Comparison of ENCODE assay signal across 8 cellular contexts in genomic region chr12:6323340-6323994, GRCh38. TPM values are rescaled to one million over a fixed set of nuclear protein-coding genes. Genes with fewer than 3 reads are reported as not detected.
DNase-seq lines count a peak whose midpoint lies in the region; ATAC-seq lines count a peak whose summit lies in the region.

No MANE protein-coding gene starts in this region.

- no peaks in the 10 kb centered on the region for H3K9me3 Mint-ChIP-seq in activated CD4-positive, alpha-beta T cell treated with anti-CD3 and anti-CD28 coated beads for 36 hours (ENCODE audit: low read depth)

- H3K36me3 Mint-ChIP-seq in activated CD4-positive, alpha-beta T cell treated with anti-CD3 and anti-CD28 coated beads for 36 hours (ENCODE audit: low read depth), result peaks cover 6% of the 10 kb centered on the region

- H3K4me3 Mint-ChIP-seq in activated CD4-positive, alpha-beta T cell treated with anti-CD3 and anti-CD28 coated beads for 36 hours, result peak overlapping the region; percentile 24

- peak overlapping the region; percentile 89 for H3K27ac Mint-ChIP-seq in activated CD4-positive, alpha-beta T cell treated with anti-CD3 and anti-CD28 coated beads for 36 hours

- no peaks in the 10 kb centered on the region for H3K27me3 Mint-ChIP-seq in activated CD4-positive, alpha-beta T cell treated with anti-CD3 and anti-CD28 coated beads for 36 hours

- intact Hi-C loops in activated CD4-positive, alpha-beta T cell treated with anti-CD3 and anti-CD28 coated beads for 36 hours (cut with DNase I, micrococcal nuclease), result loop anchor here (1.0 to 5.0 kb wide), 3 partner anchors 44 to 214 kb away; no protein-coding TSS in a partner anchor

- peak; percentile 58 for DNase-seq in activated CD4-positive, alpha-beta T cell treated with anti-CD3 and anti-CD28 coated beads for 36 hours
- no peak for DNase-seq in activated CD4-positive, alpha-beta T cell treated with anti-CD3 and anti-CD28 coated beads for 48 hours
- peak; percentile 38 for DNase-seq in NCI-H446 treated with DMSO at 0.1 percent for 48 hours (lab: John Stamatoyannopoulos, UW)
- DNase-seq in activated T-cell treated with anti-CD3 and anti-CD28 coated beads, Interleukin-2, amount 50 U/mL, for 48 hours, result peak; percentile 63 to 69
- DNase-seq in fibroblast of gingiva (ENCODE audit: low read depth), result peak; percentile 95
- DNase-seq in myocyte (ENCODE audit: low read depth), result peak; percentile 95
- DNase-seq in NK-92 (lab: John Stamatoyannopoulos, UW; ENCODE audit: unreplicated experiment), result no peak

- POLR2A ChIA-PET in activated CD4-positive, alpha-beta T cell treated with anti-CD3 and anti-CD28 coated beads for 36 hours (lab: Charles Lee), result interaction anchor here (0.6 kb wide), 1 partner anchor 141 kb away, joined by 3 read pairs; no protein-coding TSS in a partner anchor

- peaks cover 32% of the 10 kb centered on the region for H3K4me1 Mint-ChIP-seq in activated CD4-positive, alpha-beta T cell treated with anti-CD3 and anti-CD28 coated beads for 36 hours

- CTCF ChIA-PET in activated CD4-positive, alpha-beta T cell treated with anti-CD3 and anti-CD28 coated beads for 36 hours (lab: Charles Lee), result interaction anchor here (0.5 to 1.7 kb wide), 18 partner anchors 12 to 245 kb away, joined by 3 to 11 read pairs (median 4); partner anchors contain the start of genes LTBR, MRPL51, TNFRSF1A and VAMP1

- ATAC-seq in activated CD4-positive, alpha-beta T cell treated with anti-CD3 and anti-CD28 coated beads for 36 hours, result peak; percentile 81
- ATAC-seq in HG02678 (IDR thresholded peaks at IDR 0.05; ENCODE audit: unreplicated experiment), result peak; percentile 64

RNA-seq across cellular contexts. Expression of gene PLEKHG6, which starts 13.0 kb away (rescaled TPM):
- not detected for total RNA-seq in activated CD4-positive, alpha-beta T cell treated with anti-CD3 and anti-CD28 coated beads for 36 hours
- not detected in 2 replicates for total RNA-seq in myocyte
- 0.59 TPM for polyA plus RNA-seq in myocyte (2012)

RNA-seq across cellular contexts. Expression of gene TNFRSF1A, which starts 18.4 kb away (rescaled TPM):
- 10 to 100 TPM; 42.1 to 58.7 TPM for total RNA-seq in activated CD4-positive, alpha-beta T cell treated with anti-CD3 and anti-CD28 coated beads for 36 hours
- total RNA-seq in myocyte, result 147 and 150 TPM in 2 replicates
- polyA plus RNA-seq in myocyte (2012), result 140 TPM

RNA-seq across cellular contexts. Expression of gene SCNN1A, which starts 51.9 kb away (rescaled TPM):
- under 1 TPM in 1 of 2 experiments, not detected in 1; 0.05 TPM for total RNA-seq in activated CD4-positive, alpha-beta T cell treated with anti-CD3 and anti-CD28 coated beads for 36 hours
- 0.13 and 1.0 TPM in 2 replicates for total RNA-seq in myocyte
- 0.59 TPM for polyA plus RNA-seq in myocyte (2012)

Comparison
In these comparisons a context has a peak if more than half of its experiments do, and no peak if none do; other contexts are left out.
1. DNase-seq: peak in activated CD4-positive, alpha-beta T cell treated with anti-CD3 and anti-CD28 coated beads for 36 hours (single experiment), NCI-H446 treated with DMSO at 0.1 percent for 48 hours (single experiment), activated T-cell treated with anti-CD3 and anti-CD28 coated beads, Interleukin-2, amount 50 U/mL, for 48 hours (2 of 2), fibroblast of gingiva (single experiment) and myocyte (single experiment); none in activated CD4-positive, alpha-beta T cell treated with anti-CD3 and anti-CD28 coated beads for 48 hours (single experiment) and NK-92 (single experiment).